25 cellular contexts compared by ENCODE assay signal in genomic region chr18:45505497-45506206, GRCh38.
A peak's percentile ranks its signal among the peaks of the same experiment; 100 is the strongest.
DNase-seq lines count a peak whose midpoint lies in the region; ATAC-seq and TF ChIP-seq lines count a peak whose summit lies in the region.
"Had no signal": no experiment of that assay in that cellular context is flagged by ENCODE, and none has a peak within 500 bp of the region (broad histone marks: within the 10 kb centered on the region; RNA-seq: fewer than 3 reads in every experiment).

No MANE protein-coding gene starts in this region.

- no peak overlapping the region for H2BK5ac ChIP-seq in mesendoderm (ENCODE audit: low read length)

- no peak overlapping the region for H2BK15ac ChIP-seq in mesendoderm (replicated peaks; ENCODE audit: low read depth)

- no peaks in the 10 kb centered on the region for H3K27me3 ChIP-seq in esophagus squamous epithelium
- H3K27me3 ChIP-seq in mesendoderm (ENCODE audit: insufficient read depth, low read length, poor library complexity) = no peaks in the 10 kb centered on the region
- no peaks in the 10 kb centered on the region for H3K27me3 ChIP-seq in ascending aorta

- H3K79me1 ChIP-seq in mesendoderm (ENCODE audit: low read length) = no peaks in the 10 kb centered on the region

- H3K9me3 ChIP-seq in esophagus squamous epithelium (no peaks in the 10 kb centered on the region), ascending aorta (no peaks in the 10 kb centered on the region)
- H3K9me3 ChIP-seq: psoas muscle had no signal

- no peak overlapping the region for H4K5ac ChIP-seq in mesendoderm (ENCODE audit: low read length)

- no peak for ATAC-seq in GM21367 (IDR thresholded peaks at IDR 0.05; ENCODE audit: unreplicated experiment)
- ATAC-seq: activated naive CD8-positive, alpha-beta T cell treated with anti-CD3 and anti-CD28 coated beads, Interleukin-2, amount 50 U/mL, for 24 hours; naive thymus-derived CD8-positive, alpha-beta T cell; psoas muscle had no signal

- peak overlapping the region in 3 of 4 donors; percentile 3 to 68 (median 64) for H3K27ac ChIP-seq in esophagus squamous epithelium
- H3K27ac ChIP-seq in mesendoderm (ENCODE audit: low read depth, low read length) = peak overlapping the region; percentile 28
- H3K27ac ChIP-seq in ascending aorta = no peak overlapping the region
- H3K27ac ChIP-seq: psoas muscle had no signal

- H2AK5ac ChIP-seq in mesendoderm (ENCODE audit: low read length) = no peak overlapping the region

- H2BK120ac ChIP-seq in mesendoderm (ENCODE audit: low read depth, low read length) = no peak overlapping the region

- DNase-seq in AG20443 (ENCODE audit: low spot score) = peak; percentile 12
- DNase-seq in NCI-H1694 treated with DMSO at 0.1 percent for 48 hours (lab: John Stamatoyannopoulos, UW) = peak; percentile 39
- no peak for DNase-seq in esophagus squamous epithelium (lab: John Stamatoyannopoulos, UW)
- peak; percentile 57 for DNase-seq in mesendoderm
- DNase-seq in ascending aorta (ENCODE audit: low spot score in 2 of 2) = no peak
- DNase-seq in D341Med (ENCODE audit: low spot score) = no peak
- no peak for DNase-seq in SKM-1 treated with dmso at 0.1 percent for 144 hours (lab: John Stamatoyannopoulos, UW; ENCODE audit: unreplicated experiment)
- DNase-seq: activated CD4-positive, alpha-beta T cell treated with anti-CD3 and anti-CD28 coated beads, Interleukin-2, amount 10 ng/mL, durations not matched to agents 24 days and 14 days; activated naive CD8-positive, alpha-beta T cell treated with anti-CD3 and anti-CD28 coated beads, Interleukin-2, amount 50 U/mL, for 24 hours; CD4-positive, alpha-beta memory T cell; central memory CD4-positive, alpha-beta T cell; DND-41; effector CD8-positive, alpha-beta T cell; hypothalamus; KBM-7; MV-4-11; naive thymus-derived CD8-positive, alpha-beta T cell; NCI-H1930; NCI-H510A treated with DMSO at 0.1 percent for 48 hours; psoas muscle; spleen; stimulated activated CD4-positive, alpha-beta T cell treated with anti-CD3 and anti-CD28 coated beads, Interleukin-4, amount 100 ng/mL, for 4 hours; substantia nigra; T-helper 1 cell had no signal

- no peak overlapping the region for H3K18ac ChIP-seq in mesendoderm (ENCODE audit: low read length)

- H4K8ac ChIP-seq in mesendoderm (ENCODE audit: low read depth, low read length) = no peak overlapping the region

- no peak overlapping the region for H3K4me2 ChIP-seq in mesendoderm (ENCODE audit: low read length)

- intact Hi-C loops in esophagus squamous epithelium (cut with DNase I) = no loop called here
- intact Hi-C loops in ascending aorta (cut with DNase I) = no loop called here

- H3K4me1 ChIP-seq in esophagus squamous epithelium = peaks cover 0 to 10% (median 0%) of the 10 kb centered on the region in 3 donors
- H3K4me1 ChIP-seq in mesendoderm (ENCODE audit: control insufficient read depth, low read depth, low read length) = peaks cover 4% of the 10 kb centered on the region
- peaks cover 0 to 12% of the 10 kb centered on the region in 2 donors for H3K4me1 ChIP-seq in ascending aorta
- H3K4me1 ChIP-seq: psoas muscle, spleen had no signal

- no peaks in the 10 kb centered on the region for H3K79me2 ChIP-seq in mesendoderm (ENCODE audit: control insufficient read depth, insufficient read depth, low read length)

- H3K9ac ChIP-seq in mesendoderm (ENCODE audit: low read length) = no peak overlapping the region

- TF ChIP-seq POLR2A in esophagus squamous epithelium (IDR thresholded peaks at IDR 0.05) = no peak

- WGBS in esophagus squamous epithelium, 2 donors = 66 to 73% methylated on average over 11 to 12 of the region's 12 CpGs
- no CpG with 5 or more reads among the region's 12 CpGs for WGBS in mesendoderm (ENCODE audit: extremely low coverage, insufficient coverage, low lambda C conversion rate)

- no peaks in the 10 kb centered on the region for H3K36me3 ChIP-seq in esophagus squamous epithelium
- no peaks in the 10 kb centered on the region for H3K36me3 ChIP-seq in mesendoderm (ENCODE audit: control insufficient read depth, insufficient read depth, low read length)
- H3K36me3 ChIP-seq in ascending aorta = no peaks in the 10 kb centered on the region
- H3K36me3 ChIP-seq: spleen had no signal

- H3K4ac ChIP-seq in mesendoderm (ENCODE audit: low read depth, low read length) = no peak overlapping the region

- no peak overlapping the region for H3K23ac ChIP-seq in mesendoderm (ENCODE audit: low read length)

- TF ChIP-seq CTCF in esophagus squamous epithelium (IDR thresholded peaks at IDR 0.05) (no peak), ascending aorta (IDR thresholded peaks at IDR 0.05) (no peak)

- H3K56ac ChIP-seq in mesendoderm (ENCODE audit: low read length) = no peak overlapping the region

- no peak overlapping the region for H3K4me3 ChIP-seq in esophagus squamous epithelium
- H3K4me3 ChIP-seq in mesendoderm (ENCODE audit: low read length) = no peak overlapping the region
- no peak overlapping the region for H3K4me3 ChIP-seq in ascending aorta
- H3K4me3 ChIP-seq: psoas muscle, spleen had no signal

Comparison
In these comparisons a context has a peak if more than half of its experiments do, and no peak if none do; other contexts are left out.
1. DNase-seq: peak in AG20443 (single experiment), NCI-H1694 treated with DMSO at 0.1 percent for 48 hours (single experiment) and mesendoderm (single experiment); none in esophagus squamous epithelium (single experiment), ascending aorta (0 of 2), D341Med (single experiment) and SKM-1 treated with dmso at 0.1 percent for 144 hours (single experiment).
2. H3K27ac ChIP-seq: peak in esophagus squamous epithelium (3 of 4) and mesendoderm (single experiment); none in ascending aorta (0 of 2).